12 cellular contexts compared by ENCODE assay signal in the genomic region with DNA sequence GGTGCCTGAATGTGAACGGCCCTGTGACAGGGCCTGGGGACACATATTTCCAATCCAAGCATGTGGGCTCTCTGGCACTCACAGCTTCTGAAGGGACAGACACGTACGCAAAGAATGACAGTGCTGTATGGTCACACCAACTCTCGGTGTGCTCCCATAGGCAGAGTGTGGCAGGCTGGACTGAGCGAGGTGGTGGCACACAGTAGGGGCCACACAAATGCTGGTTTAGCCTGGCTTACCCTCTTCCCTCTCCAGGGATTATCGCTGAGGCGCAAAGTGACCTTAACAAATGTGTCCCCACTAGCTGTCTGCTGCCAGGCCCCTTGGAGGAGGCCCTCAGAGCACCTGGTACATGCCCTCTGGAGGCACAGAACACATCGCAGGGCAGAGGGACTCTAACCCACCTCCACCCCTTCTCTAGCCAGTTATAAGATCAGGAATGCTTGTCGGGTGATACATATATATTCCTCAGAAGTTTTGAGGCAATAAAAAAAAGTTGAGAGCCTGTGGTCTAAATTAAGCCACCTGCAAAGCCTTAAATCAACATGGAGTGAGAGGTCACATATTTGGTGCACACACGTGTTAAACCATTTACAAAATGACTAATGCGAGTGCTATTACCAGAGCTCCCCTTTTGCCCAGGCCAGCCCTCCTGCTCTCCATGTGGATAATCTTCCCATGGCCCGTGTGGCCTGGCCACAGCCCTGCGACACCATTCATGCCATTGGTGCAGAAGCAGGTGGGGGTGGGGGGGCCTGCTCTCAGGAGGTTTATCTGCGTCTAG.
DNase-seq lines count a peak whose midpoint lies in the region; ATAC-seq and TF ChIP-seq lines count a peak whose summit lies in the region.
"Had no signal": no experiment of that assay in that cellular context is flagged by ENCODE, and none has a peak within 500 bp of the region (broad histone marks: within the 10 kb centered on the region; RNA-seq: fewer than 3 reads in every experiment).

No MANE protein-coding gene starts in this region.

- H3K36me3 Mint-ChIP-seq in activated T-helper 1 cell treated with anti-CD3 and anti-CD28 coated beads, Interleukin-12 subunit alpha, Interleukin-12 subunit beta, Interleukin-2, Interleukin-4 antibody, amounts not matched to agents 30 ng/mL and 10 ng/mL and 1 ng/mL, durations not matched to agents 14 hours and 24 hours and 36 hours (ENCODE audit: low read depth): no peaks in the 10 kb centered on the region
- H3K36me3 Mint-ChIP-seq: natural killer cell had no signal

- no peaks in the 10 kb centered on the region for H4K20me1 ChIP-seq in fibroblast of lung (ENCODE audit: control insufficient read depth, extremely low read depth, insufficient read depth, low read length)

- no peak overlapping the region for H3K4me3 Mint-ChIP-seq in activated T-helper 1 cell treated with anti-CD3 and anti-CD28 coated beads, Interleukin-12 subunit alpha, Interleukin-12 subunit beta, Interleukin-2, Interleukin-4 antibody, amounts not matched to agents 30 ng/mL and 10 ng/mL and 1 ng/mL, durations not matched to agents 14 hours and 24 hours and 36 hours
- H3K4me3 Mint-ChIP-seq: natural killer cell had no signal

- TF ChIP-seq CTCF in fibroblast of lung (conservative IDR thresholded peaks at IDR 0.05 in 1 of 2, IDR thresholded peaks at IDR 0.05 in 1 of 2; ENCODE audit: low read depth in 1 of 2, low read length in 2 of 2): no peak

- DNase-seq in GM04503 (ENCODE audit: low read depth) (peak; percentile 26), RKO (ENCODE audit: low spot score) (peak; percentile 75), fibroblast of lung (ENCODE audit: low read depth in 2 of 2) (peak; percentile 51 to 96), retina (peak; percentile 21), GF-D8 (lab: John Stamatoyannopoulos, UW) (no peak)
- no peak for DNase-seq in activated T-helper 1 cell treated with anti-CD3 and anti-CD28 coated beads, Interleukin-12 subunit alpha, Interleukin-12 subunit beta, Interleukin-2, Interleukin-4 antibody, amounts not matched to agents 30 ng/mL and 10 ng/mL and 1 ng/mL, durations not matched to agents 14 hours and 24 hours and 36 hours (ENCODE audit: low spot score)
- DNase-seq: H7, hypothalamus, natural killer cell, thyroid gland had no signal

- no peak overlapping the region for H3K27ac Mint-ChIP-seq in activated T-helper 1 cell treated with anti-CD3 and anti-CD28 coated beads, Interleukin-12 subunit alpha, Interleukin-12 subunit beta, Interleukin-2, Interleukin-4 antibody, amounts not matched to agents 30 ng/mL and 10 ng/mL and 1 ng/mL, durations not matched to agents 14 hours and 24 hours and 36 hours
- H3K27ac Mint-ChIP-seq: natural killer cell had no signal

- H3K36me3 ChIP-seq in fibroblast of lung (ENCODE audit: control insufficient read depth, insufficient read depth, low read length): no peaks in the 10 kb centered on the region
- H3K36me3 ChIP-seq: thyroid gland had no signal

- no peak overlapping the region for H2AFZ ChIP-seq in fibroblast of lung (ENCODE audit: low read length)

- peaks cover 3% of the 10 kb centered on the region for H3K27me3 Mint-ChIP-seq in activated T-helper 1 cell treated with anti-CD3 and anti-CD28 coated beads, Interleukin-12 subunit alpha, Interleukin-12 subunit beta, Interleukin-2, Interleukin-4 antibody, amounts not matched to agents 30 ng/mL and 10 ng/mL and 1 ng/mL, durations not matched to agents 14 hours and 24 hours and 36 hours (ENCODE audit: insufficient read depth)

- peaks cover 6% of the 10 kb centered on the region for H3K4me1 ChIP-seq in fibroblast of lung (ENCODE audit: control insufficient read depth, extremely low read depth, insufficient read depth, low read length)
- H3K4me1 ChIP-seq: thyroid gland had no signal

- H3K9me3 Mint-ChIP-seq in activated T-helper 1 cell treated with anti-CD3 and anti-CD28 coated beads, Interleukin-12 subunit alpha, Interleukin-12 subunit beta, Interleukin-2, Interleukin-4 antibody, amounts not matched to agents 30 ng/mL and 10 ng/mL and 1 ng/mL, durations not matched to agents 14 hours and 24 hours and 36 hours: no peaks in the 10 kb centered on the region
- H3K9me3 Mint-ChIP-seq: natural killer cell had no signal

- intact Hi-C loops in activated T-helper 1 cell treated with anti-CD3 and anti-CD28 coated beads, Interleukin-12 subunit alpha, Interleukin-12 subunit beta, Interleukin-2, Interleukin-4 antibody, amounts not matched to agents 30 ng/mL and 10 ng/mL and 1 ng/mL, durations not matched to agents 14 hours and 24 hours and 36 hours (cut with micrococcal nuclease): no loop called here

- H3K9me3 ChIP-seq in fibroblast of lung (ENCODE audit: control insufficient read depth, insufficient read depth, low read depth, low read length): no peaks in the 10 kb centered on the region
- H3K9me3 ChIP-seq: thyroid gland had no signal

- H3K4me1 Mint-ChIP-seq in activated T-helper 1 cell treated with anti-CD3 and anti-CD28 coated beads, Interleukin-12 subunit alpha, Interleukin-12 subunit beta, Interleukin-2, Interleukin-4 antibody, amounts not matched to agents 30 ng/mL and 10 ng/mL and 1 ng/mL, durations not matched to agents 14 hours and 24 hours and 36 hours (ENCODE audit: low read depth): no peaks in the 10 kb centered on the region
- H3K4me1 Mint-ChIP-seq: natural killer cell had no signal

- no peak overlapping the region for H3K4me2 ChIP-seq in fibroblast of lung (ENCODE audit: extremely low read depth, insufficient read depth, low read length)

- H3K79me2 ChIP-seq in fibroblast of lung (ENCODE audit: control insufficient read depth, insufficient read depth, low read length): no peaks in the 10 kb centered on the region

- peaks cover 5% of the 10 kb centered on the region for H3K27me3 ChIP-seq in fibroblast of lung (ENCODE audit: control insufficient read depth, insufficient read depth, low read length)
- H3K27me3 ChIP-seq: thyroid gland had no signal

- no peak overlapping the region for H3K27ac ChIP-seq in fibroblast of lung (ENCODE audit: insufficient read depth, low read length)
- H3K27ac ChIP-seq: thyroid gland had no signal

- H3K9ac ChIP-seq in fibroblast of lung (ENCODE audit: insufficient read depth, low read length): no peak overlapping the region

- ATAC-seq in HG03196 (IDR thresholded peaks at IDR 0.05; ENCODE audit: unreplicated experiment) (no peak), GM19455 (IDR thresholded peaks at IDR 0.05; ENCODE audit: unreplicated experiment) (no peak)
- ATAC-seq: natural killer cell had no signal

- no peak overlapping the region for H3K4me3 ChIP-seq in fibroblast of lung (replicated peaks in 1 of 4; ENCODE audit: control extremely low read depth in 1 of 4, insufficient read depth in 1 of 4, low read depth in 3 of 4, low read length in 4 of 4)
- H3K4me3 ChIP-seq: thyroid gland had no signal

Comparison
In these comparisons a context has a peak if more than half of its experiments do, and no peak if none do; other contexts are left out.
1. DNase-seq: peak in GM04503 (single experiment), RKO (single experiment), fibroblast of lung (2 of 2) and retina (single experiment); none in GF-D8 (single experiment) and activated T-helper 1 cell treated with anti-CD3 and anti-CD28 coated beads, Interleukin-12 subunit alpha, Interleukin-12 subunit beta, Interleukin-2, Interleukin-4 antibody, amounts not matched to agents 30 ng/mL and 10 ng/mL and 1 ng/mL, durations not matched to agents 14 hours and 24 hours and 36 hours (single experiment).